ENCODE assay signal across 8 cellular contexts in genomic region chr10:129467346-129468119, GRCh38. TPM values are rescaled to one million over a fixed set of nuclear protein-coding genes. Genes with fewer than 3 reads are reported as not detected.
DNase-seq lines count a peak whose midpoint lies in the region; ATAC-seq, FAIRE-seq and TF ChIP-seq lines count a peak whose summit lies in the region.

No MANE protein-coding gene starts in this region.

- H3K9ac ChIP-seq in stomach smooth muscle (ENCODE audit: low read length in 2 of 2) = peak overlapping the region; percentile 61 to 71

- peaks cover 18% of the 10 kb centered on the region for H3K4me1 ChIP-seq in stomach smooth muscle (ENCODE audit: control insufficient read depth, insufficient read depth, low read length)

- peak; percentile 31 for FAIRE-seq in GM19239 (lab: Jason Lieb, UNC)

- peak; percentile 64 for ATAC-seq in left lobe of liver

- no peak for DNase-seq in AG04450 (ENCODE audit: low read depth, low spot score)
- no peak for DNase-seq in GM19239 (ENCODE audit: insufficient read length, low spot score)
- DNase-seq in Jurkat, Clone E6-1 (ENCODE audit: low read depth, low spot score) = no peak
- peak; percentile 10 to 11 for DNase-seq in T47D (ENCODE audit: low read depth in 1 of 2, low spot score in 1 of 2)
- DNase-seq in left lobe of liver (ENCODE audit: low spot score) = peak; percentile 80
- no peak for DNase-seq in iPS-NIHi7 (ENCODE audit: extremely low spot score)
- no peak for DNase-seq in ecto neural progenitor cell (ENCODE audit: low spot score)

- CTCF ChIA-PET in AG04450 (lab: Charles Lee) = no interaction called here

- H3K27me3 ChIP-seq in AG04450 (ENCODE audit: control insufficient read depth, insufficient read depth, low read length) (no peaks in the 10 kb centered on the region), stomach smooth muscle (ENCODE audit: control insufficient read depth in 1 of 2, insufficient read depth in 2 of 2, low read length in 2 of 2) (no peaks in the 10 kb centered on the region)

- TF ChIP-seq CTCF in AG04450 (IDR thresholded peaks at IDR 0.05; ENCODE audit: low read depth, low read length) = no peak

- H3K9me3 ChIP-seq in AG04450 (ENCODE audit: control insufficient read depth, insufficient read depth, low read length) (peaks cover 4% of the 10 kb centered on the region; the same call in 1 of the 2 replicates), stomach smooth muscle (ENCODE audit: control insufficient read depth in 2 of 2, low read length in 2 of 2) (no peaks in the 10 kb centered on the region)

- no peak overlapping the region for H3K27ac ChIP-seq in AG04450 (ENCODE audit: low read depth, low read length)
- H3K27ac ChIP-seq in stomach smooth muscle (ENCODE audit: low read length) = peak overlapping the region; percentile 62

- H3K4me3 ChIP-seq in AG04450 (ENCODE audit: low read depth, low read length) (peak overlapping the region; percentile 84), stomach smooth muscle (ENCODE audit: low read length in 2 of 2) (peak overlapping the region; percentile 64 to 82)
- H3K4me3 ChIP-seq in Jurkat, Clone E6-1 (ENCODE audit: low read length) = peak overlapping the region; percentile 83

- POLR2A ChIA-PET in AG04450 (lab: Yijun Ruan, JAX) = interaction anchor here (0.6 to 0.9 kb wide), 4 partner anchors 9 to 671 kb away, joined by 3 read pairs; no protein-coding TSS in a partner anchor

- peaks cover 3 to 8% of the 10 kb centered on the region in 2 donors for H3K36me3 ChIP-seq in stomach smooth muscle (ENCODE audit: control insufficient read depth in 2 of 2, insufficient read depth in 2 of 2, low read length in 2 of 2)

- in situ Hi-C loops in T47D (cut with HindIII; ENCODE audit: low pct_unique_long_range_greater_than_20kb, low sequenced_read_pairs) = no loop called here

RNA-seq across cellular contexts. Expression of gene MGMT, which starts 0.5 kb away (rescaled TPM):
- polyA plus RNA-seq in AG04450 (2011; rRNA removed) = 10.9 and 12.6 TPM in 2 replicates
- 6.6 and 7.9 TPM in 2 replicates for polyA minus RNA-seq in AG04450 (2011; rRNA and poly(A)+ RNA removed)
- 42.6 TPM for polyA plus RNA-seq in Jurkat, Clone E6-1 (2012; ENCODE audit: insufficient read depth, insufficient read length)
- total RNA-seq in left lobe of liver = 58.5 TPM

Comparison
In these comparisons a context has a peak if more than half of its experiments do, and no peak if none do; other contexts are left out.
1. DNase-seq: peak in T47D (2 of 2) and left lobe of liver (single experiment); none in AG04450 (single experiment), GM19239 (single experiment), Jurkat, Clone E6-1 (single experiment), iPS-NIHi7 (single experiment) and ecto neural progenitor cell (single experiment).
2. Peak in every context shown above with its lines, with median percentiles within 50 percentile points of each other: H3K4me3 ChIP-seq.